In the genomic region with DNA sequence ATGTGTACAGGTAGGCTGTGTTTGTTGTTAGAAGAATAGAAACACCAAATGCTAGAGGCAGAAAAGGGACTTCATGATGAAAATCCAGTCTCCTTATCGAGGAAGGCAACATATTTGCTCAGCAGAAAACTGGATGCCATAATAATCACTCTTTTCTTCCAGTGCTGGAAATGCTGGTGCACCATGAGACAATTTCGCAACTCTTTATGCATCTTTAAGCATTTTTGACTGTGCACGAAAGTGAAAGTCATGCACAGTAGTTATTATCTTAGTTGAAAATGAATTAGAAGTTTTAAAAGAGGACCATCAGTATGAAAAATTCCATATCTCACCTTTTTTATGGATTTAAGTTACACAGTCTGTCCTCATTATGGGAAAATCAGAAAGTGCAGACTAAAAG, we compare ENCODE assay signal across 11 cellular contexts.
A peak's percentile ranks its signal among the peaks of the same experiment; 100 is the strongest.
DNase-seq lines count a peak whose midpoint lies in the region; ATAC-seq lines count a peak whose summit lies in the region.
"Had no signal": no experiment of that assay in that cellular context is flagged by ENCODE, and none has a peak within 500 bp of the region (broad histone marks: within the 10 kb centered on the region; RNA-seq: fewer than 3 reads in every experiment).

No MANE protein-coding gene starts in this region.

- peaks cover 0 to 14% (median 4%) of the 10 kb centered on the region in 11 experiments; a peak in 16 of 22 replicates for H3K36me3 ChIP-seq in BLaER1 treated with 17β-estradiol and CSF1 and Interleukin-3, amounts not matched to agents 10 nM and 100 nM
- H3K36me3 ChIP-seq in adipocyte (ENCODE audit: control insufficient read depth, insufficient read depth, low read length, severe bottlenecking), result no peaks in the 10 kb centered on the region

- ATAC-seq in GM18870 (IDR thresholded peaks at IDR 0.05; ENCODE audit: unreplicated experiment) (peak; percentile 56), HG03354 (IDR thresholded peaks at IDR 0.05; ENCODE audit: poor library complexity, severe bottlenecking, unreplicated experiment) (peak; percentile 63), HG03025 (IDR thresholded peaks at IDR 0.05; ENCODE audit: low FRiP score, unreplicated experiment) (no peak)
- ATAC-seq: HCT116 had no signal

- no peak overlapping the region for H3K4me3 ChIP-seq in BLaER1 treated with 17β-estradiol and CSF1 and Interleukin-3, amounts not matched to agents 10 nM and 100 nM
- H3K4me3 ChIP-seq in adipocyte (ENCODE audit: low read length), result peak overlapping the region; percentile 73

- H3K27me3 ChIP-seq in BLaER1 treated with 17β-estradiol and CSF1 and Interleukin-3, amounts not matched to agents 10 nM and 100 nM, result no peaks in the 10 kb centered on the region
- no peaks in the 10 kb centered on the region for H3K27me3 ChIP-seq in adipocyte (replicated peaks; ENCODE audit: control insufficient read depth, insufficient read depth, low read length)

- no peaks in the 10 kb centered on the region for H3K9me3 ChIP-seq in BLaER1 treated with 17β-estradiol and CSF1 and Interleukin-3, amounts not matched to agents 10 nM and 100 nM (replicated peaks in 1 of 11)
- no peaks in the 10 kb centered on the region for H3K9me3 ChIP-seq in adipocyte (ENCODE audit: control insufficient read depth, low read length)

- H4K20me1 ChIP-seq in BLaER1 treated with 17β-estradiol and CSF1 and Interleukin-3, amounts not matched to agents 10 nM and 100 nM, result peaks cover 0 to 12% (median 0%) of the 10 kb centered on the region in 11 experiments; a peak in 5 of 22 replicates

- peak overlapping the region in 10 of 11 experiments; percentile 41 to 69 (median 54); a peak in 20 of 22 replicates for H3K4me2 ChIP-seq in BLaER1 treated with 17β-estradiol and CSF1 and Interleukin-3, amounts not matched to agents 10 nM and 100 nM

- DNase-seq in adipocyte (ENCODE audit: low read depth) (peak; percentile 46), GDM1 (lab: John Stamatoyannopoulos, UW) (no peak), NCI-H526 (lab: John Stamatoyannopoulos, UW) (no peak), HUDEP-2 (lab: John Stamatoyannopoulos, UW; ENCODE audit: unreplicated experiment in 76 of 76) (no peak)
- DNase-seq: naive B cell, NCI-H446 treated with DMSO at 0.1 percent for 48 hours had no signal

- H3K9ac ChIP-seq in BLaER1 treated with 17β-estradiol and CSF1 and Interleukin-3, amounts not matched to agents 10 nM and 100 nM, result 0 out of 22 replicates have a peak overlapping the region, but pooled peaks of 1 of the 11 experiments have one; percentile 9
- H3K9ac ChIP-seq in adipocyte (ENCODE audit: low read length), result peak overlapping the region; percentile 30

- peaks cover 16 to 61% (median 28%) of the 10 kb centered on the region in 10 experiments for H3K4me1 ChIP-seq in BLaER1 treated with 17β-estradiol and CSF1 and Interleukin-3, amounts not matched to agents 10 nM and 100 nM
- H3K4me1 ChIP-seq in adipocyte (ENCODE audit: control insufficient read depth, insufficient read depth, low read length), result peaks cover 13% of the 10 kb centered on the region

- H3K27ac ChIP-seq in BLaER1 treated with 17β-estradiol and CSF1 and Interleukin-3, amounts not matched to agents 10 nM and 100 nM, result no peak overlapping the region
